In the genomic region with DNA sequence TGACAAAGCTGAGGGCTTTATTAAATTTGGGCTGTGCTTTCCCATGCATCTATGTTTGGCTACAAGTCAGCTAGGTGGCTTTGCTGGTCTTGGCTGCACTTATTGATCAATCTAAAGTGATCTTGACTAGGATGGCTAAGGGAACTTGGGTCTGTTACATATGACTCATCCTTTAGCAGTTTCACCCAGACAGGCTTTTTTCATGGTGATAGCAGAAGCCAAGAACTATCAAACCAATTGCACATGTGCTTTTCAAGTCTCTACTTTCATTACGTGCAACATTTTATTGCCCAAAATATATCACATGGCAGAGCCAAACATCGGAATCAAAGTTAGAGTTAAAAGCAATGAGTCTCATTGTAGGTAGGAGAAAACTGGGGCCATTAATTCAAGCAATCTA, we compare ENCODE assay signal across 16 cellular contexts.
"Had no signal": no experiment of that assay in that cellular context is flagged by ENCODE, and none has a peak within 500 bp of the region (broad histone marks: within the 10 kb centered on the region; RNA-seq: fewer than 3 reads in every experiment).

No MANE protein-coding gene starts in this region.

- FAIRE-seq: keratinocyte had no signal

- DNase-seq: activated CD4-positive, alpha-beta T cell treated with anti-CD3 and anti-CD28 coated beads, Interleukin-2, amount 10 ng/mL, durations not matched to agents 24 days and 14 days; activated naive CD4-positive, alpha-beta T cell treated with anti-CD3 and anti-CD28 coated beads, Interleukin-2, amount 50 U/mL, for 16 hours; activated T-cell treated with anti-CD3 and anti-CD28 coated beads for 4 hours; amniotic stem cell; brain microvascular endothelial cell; left ventricle myocardium inferior; ovary; tibial artery had no signal

- H3K27me3 ChIP-seq: brain microvascular endothelial cell, gastroesophageal sphincter, ovary, tibial artery, vagina had no signal

- H3K36me3 Mint-ChIP-seq: memory B cell had no signal

- H3K9me3 ChIP-seq: gastroesophageal sphincter, ovary, tibial artery, vagina had no signal

- H3K9me3 Mint-ChIP-seq: activated CD4-positive, alpha-beta T cell treated with anti-CD3 and anti-CD28 coated beads, Interleukin-2, amount 10 ng/mL, durations not matched to agents 24 days and 14 days; dendritic cell treated with granulocyte-macrophage colony-stimulating factor and Interleukin-4, amounts not matched to agents 40 ng/mL and 50 ng/mL, for 4 days had no signal

- H3K27ac ChIP-seq: brain microvascular endothelial cell, gastroesophageal sphincter, left ventricle myocardium inferior, ovary, skin epidermis, tibial artery, vagina had no signal

- H3K36me3 ChIP-seq: brain microvascular endothelial cell, gastroesophageal sphincter, left ventricle myocardium inferior, ovary, tibial artery, vagina had no signal

- H3K4me3 ChIP-seq: gastroesophageal sphincter, left ventricle myocardium inferior, ovary, skin epidermis, tibial artery, vagina had no signal

- H3K4me1 ChIP-seq: gastroesophageal sphincter, left ventricle myocardium inferior, tibial artery had no signal

- H3K4me3 Mint-ChIP-seq: activated CD4-positive, alpha-beta T cell treated with anti-CD3 and anti-CD28 coated beads, Interleukin-2, amount 10 ng/mL, durations not matched to agents 24 days and 14 days; dendritic cell treated with granulocyte-macrophage colony-stimulating factor and Interleukin-4, amounts not matched to agents 40 ng/mL and 50 ng/mL, for 4 days; memory B cell; WTC11 had no signal

- ATAC-seq: gastroesophageal sphincter, WTC11 had no signal

- H3K27ac Mint-ChIP-seq: activated CD4-positive, alpha-beta T cell treated with anti-CD3 and anti-CD28 coated beads, Interleukin-2, amount 10 ng/mL, durations not matched to agents 24 days and 14 days; activated T-helper 2 cell treated with anti-CD3 and anti-CD28 coated beads, Interferon-gamma antibody, Interleukin-2, Interleukin-4, amounts not matched to agents 10 μg/mL and 5 μg/mL and 100 μg/mL, durations not matched to agents 14 hours and 24 hours and 36 hours; dendritic cell treated with granulocyte-macrophage colony-stimulating factor and Interleukin-4, amounts not matched to agents 40 ng/mL and 50 ng/mL, for 4 days; memory B cell; WTC11 had no signal

- H3K27me3 Mint-ChIP-seq: activated CD4-positive, alpha-beta T cell treated with anti-CD3 and anti-CD28 coated beads, Interleukin-2, amount 10 ng/mL, durations not matched to agents 24 days and 14 days; dendritic cell treated with granulocyte-macrophage colony-stimulating factor and Interleukin-4, amounts not matched to agents 40 ng/mL and 50 ng/mL, for 4 days; memory B cell had no signal

- H3K4me1 Mint-ChIP-seq: activated CD4-positive, alpha-beta T cell treated with anti-CD3 and anti-CD28 coated beads, Interleukin-2, amount 10 ng/mL, durations not matched to agents 24 days and 14 days; memory B cell; WTC11 had no signal
